8 cellular contexts compared by ENCODE assay signal in genomic region chr1:145956776-145957442, GRCh38. TPM values are rescaled to one million over a fixed set of nuclear protein-coding genes. Genes with fewer than 3 reads are reported as not detected.
DNase-seq lines count a peak whose midpoint lies in the region; ATAC-seq, FAIRE-seq and TF ChIP-seq lines count a peak whose summit lies in the region.

No MANE protein-coding gene starts in this region.

- H3K36me3 Mint-ChIP-seq in CD8-positive, alpha-beta memory T cell = peaks cover 0 to 30% (median under 1%) of the 10 kb centered on the region in 3 donors

- no peaks in the 10 kb centered on the region for H3K9me3 ChIP-seq in CD8-positive, alpha-beta memory T cell (ENCODE audit: low read length)
- H3K9me3 ChIP-seq in OCI-LY1 (ENCODE audit: low read length) (no peaks in the 10 kb centered on the region), mononuclear cell (ENCODE audit: low read depth, low read length) (no peaks in the 10 kb centered on the region)

- H3K4me2 ChIP-seq in OCI-LY1 (ENCODE audit: low read length) = peak overlapping the region; percentile 84

- ATAC-seq in HG03378 (IDR thresholded peaks at IDR 0.05; ENCODE audit: unreplicated experiment) = no peak

- peak overlapping the region; percentile 94 for H3K4me3 ChIP-seq in CD8-positive, alpha-beta memory T cell (ENCODE audit: low read length)
- peak overlapping the region; percentile 78 for H3K4me3 ChIP-seq in OCI-LY1 (ENCODE audit: low read depth, low read length, poor library complexity, severe bottlenecking)
- H3K4me3 ChIP-seq in mononuclear cell (ENCODE audit: low read length) = peak overlapping the region; percentile 75

- H3K9ac ChIP-seq in OCI-LY1 (ENCODE audit: low read length) = peak overlapping the region; percentile 80

- CTCF ChIA-PET in CD8-positive, alpha-beta memory T cell (lab: Charles Lee) = interaction anchor here (0.8 to 3.1 kb wide), 8 partner anchors 12 to 111 kb away, joined by 3 to 26 read pairs (median 6); partner anchors contain the start of genes NUDT17 and RBM8A

- 0 out of 2 replicates have a peak, but pooled peaks cover 6% of the 10 kb centered on the region for H3F3A ChIP-seq in OCI-LY1 (ENCODE audit: insufficient read depth, low read length)

- peak overlapping the region; percentile 76 for H3K27ac ChIP-seq in CD8-positive, alpha-beta memory T cell (ENCODE audit: low read depth, low read length)
- H3K27ac ChIP-seq in OCI-LY1 (ENCODE audit: low read depth, low read length, poor library complexity, severe bottlenecking) = peak overlapping the region; percentile 42

- FAIRE-seq in urothelium cell line (lab: Jason Lieb, UNC) = no peak

- peak in 1 of 5 donors; percentile 31 for DNase-seq in CD8-positive, alpha-beta memory T cell
- peak; percentile 42 for DNase-seq in dermis blood vessel endothelial cell
- no peak for DNase-seq in urothelium cell line (ENCODE audit: low spot score)
- no peak for DNase-seq in SIG-M5 treated with dmso at 0.1 percent for 504 hours (lab: John Stamatoyannopoulos, UW; ENCODE audit: unreplicated experiment)
- no peak for DNase-seq in NOMO-1 treated with DMSO at 0.1 percent for 48 hours (lab: John Stamatoyannopoulos, UW; ENCODE audit: unreplicated experiment)

- H2AFZ ChIP-seq in OCI-LY1 (ENCODE audit: low read length) = no peak overlapping the region

- H4K20me1 ChIP-seq in OCI-LY1 (ENCODE audit: insufficient read depth, low read length) = no peaks in the 10 kb centered on the region

- no peaks in the 10 kb centered on the region; the same call in 1 of the 2 replicates for H3K79me2 ChIP-seq in OCI-LY1 (ENCODE audit: insufficient read depth, low read length)

- H3K27me3 ChIP-seq in CD8-positive, alpha-beta memory T cell (ENCODE audit: insufficient read depth, low read length, poor library complexity, severe bottlenecking) = no peaks in the 10 kb centered on the region
- H3K27me3 ChIP-seq in OCI-LY1 (ENCODE audit: insufficient read depth, low read length) = no peaks in the 10 kb centered on the region
- H3K27me3 ChIP-seq in mononuclear cell (ENCODE audit: insufficient read depth, low read length) = no peaks in the 10 kb centered on the region

- peaks cover 61% of the 10 kb centered on the region for H3K4me1 ChIP-seq in CD8-positive, alpha-beta memory T cell (ENCODE audit: insufficient read depth, low read length)
- H3K4me1 ChIP-seq in OCI-LY1 (ENCODE audit: insufficient read depth, low read length, severe bottlenecking) = peaks cover 72% of the 10 kb centered on the region
- peaks cover 60% of the 10 kb centered on the region for H3K4me1 ChIP-seq in mononuclear cell (ENCODE audit: insufficient read depth, low read length)

- H3K36me3 ChIP-seq in CD8-positive, alpha-beta memory T cell (ENCODE audit: insufficient read depth, low read length) = no peaks in the 10 kb centered on the region
- peaks cover 15% of the 10 kb centered on the region; the same call in 1 of the 2 replicates for H3K36me3 ChIP-seq in OCI-LY1 (ENCODE audit: insufficient read depth, low read length)

- peak overlapping the region; percentile 83 to 98 (median 92) for H3K4me3 Mint-ChIP-seq in CD8-positive, alpha-beta memory T cell

- H3K9me2 ChIP-seq in OCI-LY1 (ENCODE audit: low read depth, low read length) = no peaks in the 10 kb centered on the region

- no peak for TF ChIP-seq CTCF in OCI-LY1 (IDR thresholded peaks at IDR 0.05; ENCODE audit: low read length)

- peak overlapping the region; percentile 90 to 98 (median 96) for H3K27ac Mint-ChIP-seq in CD8-positive, alpha-beta memory T cell

- H3K4me1 Mint-ChIP-seq in CD8-positive, alpha-beta memory T cell = peaks cover 71 to 74% (median 74%) of the 10 kb centered on the region in 3 donors

- POLR2A ChIA-PET in CD8-positive, alpha-beta memory T cell (lab: Charles Lee) = interaction anchor here (1.1 to 7.1 kb wide), 7 partner anchors 7 to 80 kb away, joined by 3 to 87 read pairs (median 5); partner anchors contain the start of genes ANKRD34A, PEX11B, POLR3GL and RBM8A

- H3K9me3 Mint-ChIP-seq in CD8-positive, alpha-beta memory T cell = no peaks in the 10 kb centered on the region

- peaks cover 0 to 3% of the 10 kb centered on the region in 2 donors for H3K27me3 Mint-ChIP-seq in CD8-positive, alpha-beta memory T cell

RNA-seq across cellular contexts. Expression of gene LIX1L, which starts 0.9 kb away (rescaled TPM):
- total RNA-seq in CD8-positive, alpha-beta memory T cell = 10 to 100 TPM; 41.8 to 42.6 TPM
- polyA plus RNA-seq in CD8-positive, alpha-beta memory T cell = 33.5 TPM
- total RNA-seq in dermis blood vessel endothelial cell (21.1 and 29.7 TPM in 2 replicates), mononuclear cell (15.1 TPM)

RNA-seq across cellular contexts. Expression of gene ANKRD34A, which starts 7.5 kb away (rescaled TPM):
- total RNA-seq in CD8-positive, alpha-beta memory T cell = 1 to 10 TPM; 6.9 to 8.7 TPM
- polyA plus RNA-seq in CD8-positive, alpha-beta memory T cell = 0.97 TPM
- total RNA-seq in dermis blood vessel endothelial cell = under 0.01 TPM in 2 replicates
- 0.42 TPM for total RNA-seq in mononuclear cell

RNA-seq across cellular contexts. Expression of gene POLR3GL, which starts 7.6 kb away (rescaled TPM):
- 10 to 100 TPM; 21.6 to 22.8 TPM for total RNA-seq in CD8-positive, alpha-beta memory T cell
- 103 TPM for polyA plus RNA-seq in CD8-positive, alpha-beta memory T cell
- total RNA-seq in dermis blood vessel endothelial cell (17.1 and 17.2 TPM in 2 replicates), mononuclear cell (12.7 TPM)

RNA-seq across cellular contexts. Expression of gene RBM8A, which starts 29.6 kb away (rescaled TPM):
- 100 to 1,000 TPM; 387 to 397 TPM for total RNA-seq in CD8-positive, alpha-beta memory T cell
- 192 TPM for polyA plus RNA-seq in CD8-positive, alpha-beta memory T cell
- total RNA-seq in dermis blood vessel endothelial cell (187 and 192 TPM in 2 replicates), mononuclear cell (98.2 TPM)

RNA-seq across cellular contexts. Expression of gene PEX11B, which starts 38.4 kb away (rescaled TPM):
- 10 to 100 TPM; 42.0 to 43.1 TPM for total RNA-seq in CD8-positive, alpha-beta memory T cell
- polyA plus RNA-seq in CD8-positive, alpha-beta memory T cell = 46.9 TPM
- total RNA-seq in dermis blood vessel endothelial cell (34.0 and 41.4 TPM in 2 replicates), mononuclear cell (6.1 TPM)
